In the genomic region with DNA sequence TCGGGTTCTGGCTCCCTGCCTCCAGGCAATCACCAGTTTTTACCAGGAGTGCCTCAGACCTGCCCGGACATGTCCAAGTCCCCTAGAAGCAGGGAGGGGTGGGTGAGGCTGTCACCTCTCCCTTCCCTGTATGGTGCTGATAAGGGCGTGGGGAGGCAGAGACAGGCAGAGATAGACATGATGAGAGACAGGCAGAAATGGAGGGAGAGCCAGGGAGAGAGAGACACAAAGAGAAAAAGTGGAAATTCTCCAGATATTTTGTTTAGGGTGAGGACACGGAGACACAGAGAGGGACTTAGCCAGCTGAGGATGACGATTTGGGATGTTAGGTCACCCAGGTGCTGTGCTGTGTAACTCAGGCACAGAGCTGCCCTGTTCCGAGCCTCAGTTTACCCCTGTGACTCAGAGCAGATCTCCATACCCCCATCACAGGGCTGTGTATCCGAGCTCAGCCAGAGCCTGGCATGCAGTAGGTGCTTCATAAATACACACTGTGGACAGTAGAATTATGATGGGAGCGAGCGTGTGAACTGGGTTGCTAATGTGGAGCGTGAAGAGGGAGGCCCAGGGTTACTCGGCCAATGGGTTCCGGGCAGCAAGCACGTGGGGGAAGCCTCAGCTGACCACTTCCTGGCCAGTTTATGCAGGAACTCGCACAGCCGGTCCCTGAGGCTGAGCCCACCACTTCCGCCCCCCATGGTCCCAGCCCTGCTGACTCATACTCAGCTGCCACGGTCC, we compare ENCODE assay signal across 1 cellular context.
TF ChIP-seq lines count a peak whose summit lies in the region.

No MANE protein-coding gene starts in this region.

TF ChIP-seq in HepG2, 621 proteins besides CTCF, POLR2A, EP300 and RAD21 (continued from another document and continues in another):
- TF ChIP-seq ISX (CRISPR knock-in tag; conservative IDR thresholded peaks at IDR 0.05) (no peak), ZNF75D (CRISPR knock-in tag; IDR thresholded peaks at IDR 0.05; ENCODE audit: borderline replicate concordance) (no peak), EHMT2 (IDR thresholded peaks at IDR 0.05; ENCODE audit: borderline replicate concordance, low read depth, low read length) (no peak), GPN1 (CRISPR knock-in tag; IDR thresholded peaks at IDR 0.05; ENCODE audit: borderline replicate concordance) (no peak), ZBTB20 (CRISPR knock-in tag; IDR thresholded peaks at IDR 0.05; ENCODE audit: borderline replicate concordance, low read depth) (no peak), ZNF674 (CRISPR knock-in tag; IDR thresholded peaks at IDR 0.05; ENCODE audit: low read depth) (no peak), TAF15 (IDR thresholded peaks at IDR 0.05; ENCODE audit: low read depth, low read length, poor library complexity, severe bottlenecking) (no peak), TARDBP (CRISPR knock-in tag; IDR thresholded peaks at IDR 0.05) (peak; percentile 53; the same call in 1 of the 2 replicates), ZNF788 (CRISPR knock-in tag; IDR thresholded peaks at IDR 0.05; ENCODE audit: borderline replicate concordance) (no peak; the same call in 1 of the 2 replicates), ZNF724P (CRISPR knock-in tag; IDR thresholded peaks at IDR 0.05; ENCODE audit: borderline replicate concordance) (no peak), ZC3H4 (CRISPR knock-in tag; IDR thresholded peaks at IDR 0.05; ENCODE audit: borderline replicate concordance) (peak; percentile 34; the same call in 1 of the 2 replicates), CENPT (CRISPR knock-in tag; IDR thresholded peaks at IDR 0.05; ENCODE audit: low read depth) (peak; percentile 79), ZNF720 (CRISPR knock-in tag; IDR thresholded peaks at IDR 0.05) (no peak), MIXL1 (CRISPR knock-in tag; IDR thresholded peaks at IDR 0.05) (no peak), ZNF883 (CRISPR knock-in tag; IDR thresholded peaks at IDR 0.05; ENCODE audit: not compliant biosample characterization) (no peak), CREM (IDR thresholded peaks at IDR 0.05) (peak; percentile 74), CREM (CRISPR knock-in tag; IDR thresholded peaks at IDR 0.05) (no peak), ZNF30 (CRISPR knock-in tag; IDR thresholded peaks at IDR 0.05) (no peak), KLF9 (CRISPR knock-in tag; IDR thresholded peaks at IDR 0.05; ENCODE audit: low read depth) (no peak), THYN1 (CRISPR knock-in tag; IDR thresholded peaks at IDR 0.05; ENCODE audit: borderline replicate concordance, low read depth) (0 out of 2 replicates have a peak, but pooled peaks have one; percentile 71), MTF1 (CRISPR knock-in tag; IDR thresholded peaks at IDR 0.05) (no peak), ZNF766 (CRISPR knock-in tag; IDR thresholded peaks at IDR 0.05; ENCODE audit: borderline replicate concordance) (no peak), SMARCC2 (IDR thresholded peaks at IDR 0.05) (no peak), ZFP1 (CRISPR knock-in tag; IDR thresholded peaks at IDR 0.05) (peak; percentile 74; the same call in 1 of the 2 replicates), ZNF607 (CRISPR knock-in tag; IDR thresholded peaks at IDR 0.05; ENCODE audit: borderline replicate concordance) (no peak), IRX3 (CRISPR knock-in tag; IDR thresholded peaks at IDR 0.05; ENCODE audit: borderline replicate concordance, low read depth) (no peak), CEBPB (IDR thresholded peaks at IDR 0.05; ENCODE audit: borderline replicate concordance, low read depth, low read length) (no peak), FOXP1 (IDR thresholded peaks at IDR 0.05) (no peak), FOXP1 (CRISPR knock-in tag; IDR thresholded peaks at IDR 0.05) (peak; percentile 81), HMGA1 (CRISPR knock-in tag; conservative IDR thresholded peaks at IDR 0.05) (no peak), ZNF562 (CRISPR knock-in tag; IDR thresholded peaks at IDR 0.05; ENCODE audit: borderline replicate concordance) (no peak), ZFP37 (CRISPR knock-in tag; IDR thresholded peaks at IDR 0.05; ENCODE audit: borderline replicate concordance) (no peak), ZFP36L2 (CRISPR knock-in tag; IDR thresholded peaks at IDR 0.05) (no peak), MAZ (IDR thresholded peaks at IDR 0.05; ENCODE audit: borderline replicate concordance, low read depth, low read length) (peak; percentile 53; the same call in 1 of the 2 replicates), MAZ (CRISPR knock-in tag; IDR thresholded peaks at IDR 0.05; ENCODE audit: low read depth) (peak; percentile 72; the same call in 1 of the 2 replicates), SP5 (CRISPR knock-in tag; IDR thresholded peaks at IDR 0.05; ENCODE audit: borderline replicate concordance, low read depth) (peak; percentile 66; the same call in 1 of the 2 replicates), GATAD2A (CRISPR knock-in tag; IDR thresholded peaks at IDR 0.05) (peak; percentile 76), NR2F1 (CRISPR knock-in tag; IDR thresholded peaks at IDR 0.05) (no peak), RELA (CRISPR knock-in tag; IDR thresholded peaks at IDR 0.05) (no peak), HNF4A (CRISPR knock-in tag; IDR thresholded peaks at IDR 0.05) (peak; percentile 49; the same call in 1 of the 2 replicates), ARHGAP35 (CRISPR knock-in tag; IDR thresholded peaks at IDR 0.05; ENCODE audit: borderline replicate concordance) (no peak; the same call in 1 of the 2 replicates), ZNF570 (CRISPR knock-in tag; IDR thresholded peaks at IDR 0.05; ENCODE audit: borderline replicate concordance) (no peak), ZMYM2 (CRISPR knock-in tag; IDR thresholded peaks at IDR 0.05) (peak; percentile 39; the same call in 1 of the 2 replicates), NR2F2 (IDR thresholded peaks at IDR 0.05; ENCODE audit: borderline replicate concordance, low read depth) (peak; percentile 48; the same call in 1 of the 2 replicates), SMAD3 (CRISPR knock-in tag; IDR thresholded peaks at IDR 0.05) (peak; percentile 34; the same call in 1 of the 2 replicates), MYNN (CRISPR knock-in tag; IDR thresholded peaks at IDR 0.05; ENCODE audit: low read depth) (no peak)
- TF ChIP-seq, protein P1, sequence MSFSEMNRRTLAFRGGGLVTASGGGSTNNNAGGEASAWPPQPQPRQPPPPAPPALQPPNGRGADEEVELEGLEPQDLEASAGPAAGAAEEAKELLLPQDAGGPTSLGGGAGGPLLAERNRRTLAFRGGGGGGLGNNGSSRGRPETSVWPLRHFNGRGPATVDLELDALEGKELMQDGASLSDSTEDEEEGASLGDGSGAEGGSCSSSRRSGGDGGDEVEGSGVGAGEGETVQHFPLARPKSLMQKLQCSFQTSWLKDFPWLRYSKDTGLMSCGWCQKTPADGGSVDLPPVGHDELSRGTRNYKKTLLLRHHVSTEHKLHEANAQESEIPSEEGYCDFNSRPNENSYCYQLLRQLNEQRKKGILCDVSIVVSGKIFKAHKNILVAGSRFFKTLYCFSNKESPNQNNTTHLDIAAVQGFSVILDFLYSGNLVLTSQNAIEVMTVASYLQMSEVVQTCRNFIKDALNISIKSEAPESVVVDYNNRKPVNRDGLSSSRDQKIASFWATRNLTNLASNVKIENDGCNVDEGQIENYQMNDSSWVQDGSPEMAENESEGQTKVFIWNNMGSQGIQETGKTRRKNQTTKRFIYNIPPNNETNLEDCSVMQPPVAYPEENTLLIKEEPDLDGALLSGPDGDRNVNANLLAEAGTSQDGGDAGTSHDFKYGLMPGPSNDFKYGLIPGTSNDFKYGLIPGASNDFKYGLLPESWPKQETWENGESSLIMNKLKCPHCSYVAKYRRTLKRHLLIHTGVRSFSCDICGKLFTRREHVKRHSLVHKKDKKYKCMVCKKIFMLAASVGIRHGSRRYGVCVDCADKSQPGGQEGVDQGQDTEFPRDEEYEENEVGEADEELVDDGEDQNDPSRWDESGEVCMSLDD (CRISPR knock-in tag; IDR thresholded peaks at IDR 0.05; ENCODE audit: borderline replicate concordance): no peak
- TF ChIP-seq, protein P2, sequence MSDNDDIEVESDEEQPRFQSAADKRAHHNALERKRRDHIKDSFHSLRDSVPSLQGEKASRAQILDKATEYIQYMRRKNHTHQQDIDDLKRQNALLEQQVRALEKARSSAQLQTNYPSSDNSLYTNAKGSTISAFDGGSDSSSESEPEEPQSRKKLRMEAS (IDR thresholded peaks at IDR 0.05): peak; percentile 99
- TF ChIP-seq, protein P3, sequence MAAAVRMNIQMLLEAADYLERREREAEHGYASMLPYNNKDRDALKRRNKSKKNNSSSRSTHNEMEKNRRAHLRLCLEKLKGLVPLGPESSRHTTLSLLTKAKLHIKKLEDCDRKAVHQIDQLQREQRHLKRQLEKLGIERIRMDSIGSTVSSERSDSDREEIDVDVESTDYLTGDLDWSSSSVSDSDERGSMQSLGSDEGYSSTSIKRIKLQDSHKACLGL (CRISPR knock-in tag; IDR thresholded peaks at IDR 0.05): peak; percentile 80
- TF ChIP-seq, protein P4, sequence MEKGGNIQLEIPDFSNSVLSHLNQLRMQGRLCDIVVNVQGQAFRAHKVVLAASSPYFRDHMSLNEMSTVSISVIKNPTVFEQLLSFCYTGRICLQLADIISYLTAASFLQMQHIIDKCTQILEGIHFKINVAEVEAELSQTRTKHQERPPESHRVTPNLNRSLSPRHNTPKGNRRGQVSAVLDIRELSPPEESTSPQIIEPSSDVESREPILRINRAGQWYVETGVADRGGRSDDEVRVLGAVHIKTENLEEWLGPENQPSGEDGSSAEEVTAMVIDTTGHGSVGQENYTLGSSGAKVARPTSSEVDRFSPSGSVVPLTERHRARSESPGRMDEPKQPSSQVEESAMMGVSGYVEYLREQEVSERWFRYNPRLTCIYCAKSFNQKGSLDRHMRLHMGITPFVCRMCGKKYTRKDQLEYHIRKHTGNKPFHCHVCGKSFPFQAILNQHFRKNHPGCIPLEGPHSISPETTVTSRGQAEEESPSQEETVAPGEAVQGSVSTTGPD (CRISPR knock-in tag; IDR thresholded peaks at IDR 0.05): peak; percentile 80
- TF ChIP-seq, protein P5, sequence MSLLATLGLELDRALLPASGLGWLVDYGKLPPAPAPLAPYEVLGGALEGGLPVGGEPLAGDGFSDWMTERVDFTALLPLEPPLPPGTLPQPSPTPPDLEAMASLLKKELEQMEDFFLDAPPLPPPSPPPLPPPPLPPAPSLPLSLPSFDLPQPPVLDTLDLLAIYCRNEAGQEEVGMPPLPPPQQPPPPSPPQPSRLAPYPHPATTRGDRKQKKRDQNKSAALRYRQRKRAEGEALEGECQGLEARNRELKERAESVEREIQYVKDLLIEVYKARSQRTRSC (CRISPR knock-in tag; IDR thresholded peaks at IDR 0.05; ENCODE audit: low read depth): no peak
- TF ChIP-seq, protein P6, sequence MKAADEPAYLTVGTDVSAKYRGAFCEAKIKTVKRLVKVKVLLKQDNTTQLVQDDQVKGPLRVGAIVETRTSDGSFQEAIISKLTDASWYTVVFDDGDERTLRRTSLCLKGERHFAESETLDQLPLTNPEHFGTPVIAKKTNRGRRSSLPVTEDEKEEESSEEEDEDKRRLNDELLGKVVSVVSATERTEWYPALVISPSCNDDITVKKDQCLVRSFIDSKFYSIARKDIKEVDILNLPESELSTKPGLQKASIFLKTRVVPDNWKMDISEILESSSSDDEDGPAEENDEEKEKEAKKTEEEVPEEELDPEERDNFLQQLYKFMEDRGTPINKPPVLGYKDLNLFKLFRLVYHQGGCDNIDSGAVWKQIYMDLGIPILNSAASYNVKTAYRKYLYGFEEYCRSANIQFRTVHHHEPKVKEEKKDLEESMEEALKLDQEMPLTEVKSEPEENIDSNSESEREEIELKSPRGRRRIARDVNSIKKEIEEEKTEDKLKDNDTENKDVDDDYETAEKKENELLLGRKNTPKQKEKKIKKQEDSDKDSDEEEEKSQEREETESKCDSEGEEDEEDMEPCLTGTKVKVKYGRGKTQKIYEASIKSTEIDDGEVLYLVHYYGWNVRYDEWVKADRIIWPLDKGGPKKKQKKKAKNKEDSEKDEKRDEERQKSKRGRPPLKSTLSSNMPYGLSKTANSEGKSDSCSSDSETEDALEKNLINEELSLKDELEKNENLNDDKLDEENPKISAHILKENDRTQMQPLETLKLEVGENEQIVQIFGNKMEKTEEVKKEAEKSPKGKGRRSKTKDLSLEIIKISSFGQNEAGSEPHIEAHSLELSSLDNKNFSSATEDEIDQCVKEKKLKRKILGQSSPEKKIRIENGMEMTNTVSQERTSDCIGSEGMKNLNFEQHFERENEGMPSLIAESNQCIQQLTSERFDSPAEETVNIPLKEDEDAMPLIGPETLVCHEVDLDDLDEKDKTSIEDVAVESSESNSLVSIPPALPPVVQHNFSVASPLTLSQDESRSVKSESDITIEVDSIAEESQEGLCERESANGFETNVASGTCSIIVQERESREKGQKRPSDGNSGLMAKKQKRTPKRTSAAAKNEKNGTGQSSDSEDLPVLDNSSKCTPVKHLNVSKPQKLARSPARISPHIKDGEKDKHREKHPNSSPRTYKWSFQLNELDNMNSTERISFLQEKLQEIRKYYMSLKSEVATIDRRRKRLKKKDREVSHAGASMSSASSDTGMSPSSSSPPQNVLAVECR (CRISPR knock-in tag; IDR thresholded peaks at IDR 0.05; ENCODE audit: borderline replicate concordance): peak; percentile 77; the same call in 1 of the 2 replicates
- TF ChIP-seq, protein P7, sequence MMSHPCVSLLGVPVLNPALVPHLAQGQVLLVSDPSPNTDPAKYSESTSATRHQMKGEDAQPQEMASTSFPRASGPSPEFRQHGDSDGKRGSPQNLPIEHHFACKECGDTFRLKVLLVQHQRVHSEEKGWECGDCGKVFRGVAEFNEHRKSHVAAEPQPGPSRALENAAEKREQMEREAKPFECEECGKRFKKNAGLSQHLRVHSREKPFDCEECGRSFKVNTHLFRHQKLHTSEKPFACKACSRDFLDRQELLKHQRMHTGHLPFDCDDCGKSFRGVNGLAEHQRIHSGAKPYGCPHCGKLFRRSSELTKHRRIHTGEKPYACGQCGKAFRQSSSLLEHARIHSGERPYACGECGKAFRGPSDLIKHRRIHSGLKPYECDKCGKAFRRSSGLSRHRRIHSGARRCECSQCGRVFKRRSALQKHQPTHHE (CRISPR knock-in tag; IDR thresholded peaks at IDR 0.05; ENCODE audit: borderline replicate concordance): 0 out of 2 replicates have a peak, but pooled peaks have one; percentile 35
- TF ChIP-seq, protein P8, sequence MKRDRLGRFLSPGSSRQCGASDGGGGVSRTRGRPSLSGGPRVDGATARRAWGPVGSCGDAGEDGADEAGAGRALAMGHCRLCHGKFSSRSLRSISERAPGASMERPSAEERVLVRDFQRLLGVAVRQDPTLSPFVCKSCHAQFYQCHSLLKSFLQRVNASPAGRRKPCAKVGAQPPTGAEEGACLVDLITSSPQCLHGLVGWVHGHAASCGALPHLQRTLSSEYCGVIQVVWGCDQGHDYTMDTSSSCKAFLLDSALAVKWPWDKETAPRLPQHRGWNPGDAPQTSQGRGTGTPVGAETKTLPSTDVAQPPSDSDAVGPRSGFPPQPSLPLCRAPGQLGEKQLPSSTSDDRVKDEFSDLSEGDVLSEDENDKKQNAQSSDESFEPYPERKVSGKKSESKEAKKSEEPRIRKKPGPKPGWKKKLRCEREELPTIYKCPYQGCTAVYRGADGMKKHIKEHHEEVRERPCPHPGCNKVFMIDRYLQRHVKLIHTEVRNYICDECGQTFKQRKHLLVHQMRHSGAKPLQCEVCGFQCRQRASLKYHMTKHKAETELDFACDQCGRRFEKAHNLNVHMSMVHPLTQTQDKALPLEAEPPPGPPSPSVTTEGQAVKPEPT (CRISPR knock-in tag; IDR thresholded peaks at IDR 0.05; ENCODE audit: low read depth): no peak
